4 cellular contexts compared by ENCODE assay signal in the genomic region with DNA sequence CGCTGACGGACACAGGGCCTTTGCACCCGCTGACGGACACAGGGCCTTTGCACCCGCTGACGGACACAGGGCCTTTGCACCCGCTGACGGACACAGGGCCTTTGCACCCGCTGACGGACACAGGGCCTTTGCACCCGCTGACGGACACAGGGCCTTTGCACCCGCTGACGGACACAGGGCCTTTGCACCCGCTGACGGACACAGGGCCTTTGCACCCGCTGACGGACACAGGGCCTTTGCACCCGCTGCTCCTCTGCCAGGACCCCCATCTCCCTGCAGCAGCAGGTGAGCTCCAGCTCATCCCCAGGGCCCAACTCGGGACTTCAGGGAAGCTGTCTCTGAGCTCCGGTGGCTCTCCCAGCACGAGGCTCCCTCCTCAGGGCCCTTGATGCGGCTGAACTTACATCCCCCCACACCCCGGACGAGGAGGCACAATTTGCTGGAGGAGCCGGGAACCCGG. TPM values are rescaled to one million over a fixed set of nuclear protein-coding genes. Genes with fewer than 3 reads are reported as not detected.
DNase-seq lines count a peak whose midpoint lies in the region; FAIRE-seq and TF ChIP-seq lines count a peak whose summit lies in the region.
"Not testable (repeated sequence)": the region's sequence is repeated elsewhere in the genome, so short reads cannot be mapped to it uniquely, and the experiment has no call there.

No MANE protein-coding gene starts in this region.

- H2BK120ac ChIP-seq in H1 (replicated peaks; ENCODE audit: low read depth, low read length); neuronal stem cell (ENCODE audit: low read depth, low read length): not testable (repeated sequence)

- H3K4me2 ChIP-seq in H1 (ENCODE audit: insufficient read depth in 1 of 2, low read depth in 2 of 2, low read length in 2 of 2); neuronal stem cell (ENCODE audit: insufficient read depth, low read length, poor library complexity, severe bottlenecking): not testable (repeated sequence)

- not testable (repeated sequence) for H4K20me1 ChIP-seq in H1 (replicated peaks in 1 of 2; ENCODE audit: control insufficient read depth in 1 of 2, insufficient read depth in 2 of 2, low read length in 2 of 2)

- not testable (repeated sequence) for DNase-seq in NT2/D1 (ENCODE audit: low read depth, low spot score); H1 (ENCODE audit: low read depth in 1 of 2, low spot score in 2 of 2); neuronal stem cell (ENCODE audit: low spot score)

- not testable (repeated sequence) for TF ChIP-seq EP300 in H1 (IDR thresholded peaks at IDR 0.05; ENCODE audit: borderline replicate concordance in 1 of 2, low read depth in 2 of 2, low read length in 2 of 2)

- POLR2A ChIA-PET in HEK293 (lab: Yijun Ruan, JAX): not testable (repeated sequence)
- POLR2A ChIA-PET in H1 (lab: Charles Lee; ENCODE audit: partially characterized antibody): interaction anchor here (0.9 to 8.5 kb wide), 4 partner anchors 10 to 20 kb away, joined by 4 to 40 read pairs (median 6); a partner anchor contains a TSS

- not testable (repeated sequence) for H2AK5ac ChIP-seq in H1 (ENCODE audit: low read depth, low read length)
- peak overlapping the region; percentile 97 for H2AK5ac ChIP-seq in neuronal stem cell (ENCODE audit: low read depth, low read length)

- not testable (repeated sequence) for H3K14ac ChIP-seq in H1 (ENCODE audit: insufficient read length)
- H3K14ac ChIP-seq in neuronal stem cell (ENCODE audit: low read length): peak overlapping the region; percentile 6

- TF ChIP-seq RAD21 in H1 (IDR thresholded peaks at IDR 0.05 in 1 of 2, conservative IDR thresholded peaks at IDR 0.05 in 1 of 2; ENCODE audit: low read depth in 2 of 2, low read length in 2 of 2): not testable (repeated sequence)

- peak overlapping the region; percentile 46 for H3K9ac ChIP-seq in NT2/D1 (ENCODE audit: insufficient read length, low read depth)
- H3K9ac ChIP-seq in H1 (replicated peaks in 1 of 4; ENCODE audit: extremely low read depth in 1 of 4, low read depth in 3 of 4, low read length in 3 of 4); neuronal stem cell (ENCODE audit: low read depth, low read length, poor library complexity): not testable (repeated sequence)

- not testable (repeated sequence) for H4K5ac ChIP-seq in H1 (ENCODE audit: insufficient read length, low read depth, low read length)

- H3K36me3 ChIP-seq in HEK293 (ENCODE audit: control insufficient read depth in 2 of 2, insufficient read depth in 1 of 2, low read length in 2 of 2); NT2/D1 (ENCODE audit: insufficient read depth, insufficient read length, low read length); H1 (ENCODE audit: control insufficient read depth in 2 of 4, insufficient read depth in 4 of 4, low read length in 3 of 4); neuronal stem cell (replicated peaks in 1 of 2; ENCODE audit: control insufficient read depth in 2 of 2, insufficient read depth in 2 of 2, low read length in 2 of 2): not testable (repeated sequence)

- 87% methylated on average over 9 of the region's 27 CpGs; no CpG with 5 or more reads in 1 of the 2 experiments for WGBS in H1 (ENCODE audit: extremely low coverage in 1 of 2, insufficient coverage in 1 of 2, insufficient read length in 1 of 2, insufficient replicate concordance in 2 of 2, low coverage in 1 of 2, low lambda C conversion rate in 2 of 2, missing lambda C conversion rate in 1 of 2), 2 experiments
- WGBS in neuronal stem cell (ENCODE audit: extremely low coverage in 2 of 2, insufficient read length in 2 of 2, insufficient replicate concordance in 1 of 2), 2 donors: no CpG with 5 or more reads among the region's 27 CpGs

- not testable (repeated sequence) for H2AFZ ChIP-seq in H1 (ENCODE audit: low read length); neuronal stem cell (ENCODE audit: low read length)

- not testable (repeated sequence) for H3K23me2 ChIP-seq in H1 (ENCODE audit: low read depth, low read length)

- H3K79me1 ChIP-seq in H1 (ENCODE audit: low read depth, low read length); neuronal stem cell (ENCODE audit: low read depth, low read length): not testable (repeated sequence)

- H2BK12ac ChIP-seq in H1 (ENCODE audit: low read depth, low read length): not testable (repeated sequence)
- peak overlapping the region; percentile 90 for H2BK12ac ChIP-seq in neuronal stem cell (ENCODE audit: low read length)

- not testable (repeated sequence) for H4K8ac ChIP-seq in H1 (ENCODE audit: extremely low read depth, insufficient read depth, low read length); neuronal stem cell (ENCODE audit: low read depth, low read length)

- H3K9me3 ChIP-seq in HEK293 (ENCODE audit: control insufficient read depth, insufficient read depth, low read depth, low read length); NT2/D1 (ENCODE audit: insufficient read depth, low read length); H1 (ENCODE audit: insufficient read depth in 2 of 2, low read depth in 1 of 2, low read length in 1 of 2); neuronal stem cell (replicated peaks in 1 of 2; ENCODE audit: control insufficient read depth in 2 of 2, insufficient read depth in 1 of 2, low read depth in 1 of 2, low read length in 2 of 2): not testable (repeated sequence)

- not testable (repeated sequence) for H3K23ac ChIP-seq in H1 (ENCODE audit: insufficient read length); neuronal stem cell (ENCODE audit: low read depth, low read length, poor library complexity)

- FAIRE-seq in H1 (lab: Jason Lieb, UNC): not testable (repeated sequence)

- CTCF ChIA-PET in HEK293 (lab: Yijun Ruan, JAX) (interaction anchor here (2.1 kb wide), 1 partner anchor 21 kb away, joined by 14 read pairs; no protein-coding TSS in a partner anchor), H1 (lab: Charles Lee; ENCODE audit: partially characterized antibody) (interaction anchor here (1.3 to 2.0 kb wide), 3 partner anchors 10 to 39 kb away, joined by 5 to 9 read pairs (median 7); no protein-coding TSS in a partner anchor)

- H3K4me3 ChIP-seq in HEK293 (ENCODE audit: low read depth, low read length); NT2/D1 (ENCODE audit: insufficient read length, low read depth); H1 (ENCODE audit: extremely low read depth in 1 of 4, insufficient read depth in 2 of 4, low read depth in 3 of 4, low read length in 4 of 4); neuronal stem cell (ENCODE audit: low read length in 2 of 2): not testable (repeated sequence)

- H4K91ac ChIP-seq in H1 (replicated peaks; ENCODE audit: insufficient read length, low read length): peak overlapping the region; percentile 30
- H4K91ac ChIP-seq in neuronal stem cell (ENCODE audit: low read depth, low read length, poor library complexity): not testable (repeated sequence)

- H3K18ac ChIP-seq in H1 (ENCODE audit: extremely low read depth, low read length): not testable (repeated sequence)
- peak overlapping the region; percentile 85 for H3K18ac ChIP-seq in neuronal stem cell (ENCODE audit: low read length)

- H3K56ac ChIP-seq in H1 (replicated peaks; ENCODE audit: insufficient read length, low read depth, low read length): not testable (repeated sequence)

- not testable (repeated sequence) for H3K4ac ChIP-seq in H1 (replicated peaks; ENCODE audit: insufficient read length, low read depth, low read length); neuronal stem cell (ENCODE audit: low read length)

- not testable (repeated sequence) for H3K79me2 ChIP-seq in H1 (ENCODE audit: control insufficient read depth in 1 of 2, insufficient read depth in 2 of 2, low read length in 2 of 2)

- TF ChIP-seq CTCF in HEK293 (tag by site-specific recombination; IDR thresholded peaks at IDR 0.05); H1 (IDR thresholded peaks at IDR 0.05; ENCODE audit: control extremely low read depth in 1 of 3, insufficient read depth in 1 of 3, low read depth in 1 of 3, low read length in 3 of 3): not testable (repeated sequence)

- not testable (repeated sequence) for H2BK15ac ChIP-seq in H1 (ENCODE audit: low read length)
- peak overlapping the region; percentile 93 for H2BK15ac ChIP-seq in neuronal stem cell (ENCODE audit: low read length)

- not testable (repeated sequence) for H3K27ac ChIP-seq in HEK293 (ENCODE audit: extremely low read depth, low read depth, low read length); H1 (ENCODE audit: low read depth, low read length); neuronal stem cell (replicated peaks; ENCODE audit: low read length)

- not testable (repeated sequence) for H2BK5ac ChIP-seq in H1 (ENCODE audit: low read depth, low read length); neuronal stem cell (ENCODE audit: low read length)

- not testable (repeated sequence) for H3K4me1 ChIP-seq in HEK293 (ENCODE audit: control insufficient read depth, insufficient read depth, low read length)
- H3K4me1 ChIP-seq in NT2/D1 (ENCODE audit: insufficient read depth, insufficient read length): peaks cover 53% of the 10 kb centered on the region
- H3K4me1 ChIP-seq in H1 (replicated peaks in 1 of 4; ENCODE audit: control insufficient read depth in 3 of 4, insufficient read depth in 4 of 4, low read length in 3 of 4): peaks cover 3 to 42% (median 28%) of the 10 kb centered on the region in 4 experiments
- peaks cover 19 to 43% of the 10 kb centered on the region in 2 donors for H3K4me1 ChIP-seq in neuronal stem cell (ENCODE audit: control insufficient read depth in 2 of 2, insufficient read depth in 1 of 2, low read depth in 1 of 2, low read length in 2 of 2)

- not testable (repeated sequence) for H3K27me3 ChIP-seq in NT2/D1 (ENCODE audit: insufficient read depth, insufficient read length); H1 (replicated peaks in 1 of 4; ENCODE audit: control insufficient read depth in 3 of 4, extremely low read depth in 1 of 4, insufficient read depth in 3 of 4, low read length in 3 of 4)
- H3K27me3 ChIP-seq in neuronal stem cell (ENCODE audit: control insufficient read depth in 3 of 3, insufficient read depth in 3 of 3, low read depth in 1 of 3, low read length in 3 of 3): peaks cover 0 to 37% (median 3%) of the 10 kb centered on the region in 3 experiments

- not testable (repeated sequence) for TF ChIP-seq POLR2A in H1 (IDR thresholded peaks at IDR 0.05; ENCODE audit: control extremely low read depth in 1 of 2, low read depth in 2 of 2, low read length in 2 of 2)

- not testable (repeated sequence) for H2BK20ac ChIP-seq in H1 (ENCODE audit: low read length)

RNA-seq across cellular contexts. Expression of a gene that starts 6.6 kb away (rescaled TPM):
- 13.6 and 14.0 TPM in 2 replicates for total RNA-seq in H1 (2021; fragmentation: NEBNext Ultra II Directional; extraction: Animal tissue kit (Norgen Biotek cat#: 25700))
- polyA plus RNA-seq in H1 (2011; rRNA removed): 8.3 and 14.9 TPM in 2 replicates
- 10.8 TPM for polyA plus RNA-seq in H1 (2011; cell fraction: cytosol; rRNA removed)
- 16.7 TPM for polyA plus RNA-seq in H1 (2011; cell fraction: nucleus; rRNA removed)
- 6.6 to 9.5 TPM (median 8.4 TPM) in 4 replicates for polyA plus RNA-seq in H1 (2012, experiment 1 of 2)
- 5.6 TPM for polyA plus RNA-seq in H1 (2012, experiment 2 of 2)
- polyA plus RNA-seq in H1 (2013, experiment 1 of 2): 6.3 TPM
- 6.3 TPM for polyA plus RNA-seq in H1 (2013, experiment 2 of 2)
- 6.4 and 8.3 TPM in 2 replicates for polyA minus RNA-seq in H1 (2011; rRNA and poly(A)+ RNA removed)
- polyA minus RNA-seq in H1 (2011; cell fraction: cytosol; rRNA and poly(A)+ RNA removed): 12.7 TPM
- polyA minus RNA-seq in H1 (2011; cell fraction: nucleus; rRNA and poly(A)+ RNA removed): 10.0 TPM
- 4.9 TPM for polyA plus RNA-seq in neuronal stem cell (2013, experiment 1 of 2)
- 5.0 TPM for polyA plus RNA-seq in neuronal stem cell (2013, experiment 2 of 2)

RNA-seq across cellular contexts. Expression of a gene that starts 17.0 kb away (rescaled TPM):
- total RNA-seq in H1 (2021; fragmentation: NEBNext Ultra II Directional; extraction: Animal tissue kit (Norgen Biotek cat#: 25700)): 34.9 and 35.3 TPM in 2 replicates
- 22.3 and 36.1 TPM in 2 replicates for polyA plus RNA-seq in H1 (2011; rRNA removed)
- polyA plus RNA-seq in H1 (2011; cell fraction: cytosol; rRNA removed): 29.7 TPM
- 51.9 TPM for polyA plus RNA-seq in H1 (2011; cell fraction: nucleus; rRNA removed)
- 27.3 to 39.7 TPM (median 36.4 TPM) in 4 replicates for polyA plus RNA-seq in H1 (2012, experiment 1 of 2)
- polyA plus RNA-seq in H1 (2012, experiment 2 of 2): 42.5 TPM
- 22.7 TPM for polyA plus RNA-seq in H1 (2013, experiment 1 of 2)
- 22.4 TPM for polyA plus RNA-seq in H1 (2013, experiment 2 of 2)
- 16.0 TPM in 2 replicates for polyA minus RNA-seq in H1 (2011; rRNA and poly(A)+ RNA removed)
- 31.0 TPM for polyA minus RNA-seq in H1 (2011; cell fraction: cytosol; rRNA and poly(A)+ RNA removed)
- 33.8 TPM for polyA minus RNA-seq in H1 (2011; cell fraction: nucleus; rRNA and poly(A)+ RNA removed)
- 23.6 TPM for polyA plus RNA-seq in neuronal stem cell (2013, experiment 1 of 2)
- polyA plus RNA-seq in neuronal stem cell (2013, experiment 2 of 2): 22.7 TPM
